ENCODE assay signal across 16 cellular contexts in genomic region chr1:169889871-169890270, GRCh38.
"Had no signal": no experiment of that assay in that cellular context is flagged by ENCODE, and none has a peak within 500 bp of the region (broad histone marks: within the 10 kb centered on the region; RNA-seq: fewer than 3 reads in every experiment).

No MANE protein-coding gene starts in this region.

- H3K4me3 Mint-ChIP-seq: central memory CD8-positive, alpha-beta T cell had no signal

- FAIRE-seq: frontal cortex, islet of Langerhans had no signal

- H3K4me3 ChIP-seq: body of pancreas, heart right ventricle, tibial nerve had no signal

- H3K9me3 Mint-ChIP-seq: central memory CD8-positive, alpha-beta T cell; naive B cell; stimulated activated effector memory CD8-positive, alpha-beta T cell treated with anti-CD3 and anti-CD28 coated beads, Interleukin-12 subunit alpha, Interleukin-12 subunit beta, amount 100 ng/mL, for 72 hours had no signal

- H3K27ac ChIP-seq: heart right ventricle, tibial nerve had no signal

- H3K9me3 ChIP-seq: body of pancreas, heart right ventricle, tibial nerve had no signal

- H3K27me3 ChIP-seq: body of pancreas, heart right ventricle, tibial nerve had no signal

- DNase-seq: activated T-cell treated with anti-CD3 and anti-CD28 coated beads, Interleukin-2, amount 50 U/mL, for 48 hours; amniotic stem cell; body of pancreas; cortex of kidney; effector CD8-positive, alpha-beta T cell; heart right ventricle; naive B cell; occipital lobe; right cardiac atrium; T-helper 9 cell had no signal

- ATAC-seq: body of pancreas; heart right ventricle; right cardiac atrium; stimulated activated effector memory CD8-positive, alpha-beta T cell treated with anti-CD3 and anti-CD28 coated beads, Interleukin-12 subunit alpha, Interleukin-12 subunit beta, amount 100 ng/mL, for 72 hours had no signal

- H3K27me3 Mint-ChIP-seq: central memory CD8-positive, alpha-beta T cell; naive B cell; progenitor cell of endocrine pancreas had no signal
